8 cellular contexts compared by ENCODE assay signal in the genomic region with DNA sequence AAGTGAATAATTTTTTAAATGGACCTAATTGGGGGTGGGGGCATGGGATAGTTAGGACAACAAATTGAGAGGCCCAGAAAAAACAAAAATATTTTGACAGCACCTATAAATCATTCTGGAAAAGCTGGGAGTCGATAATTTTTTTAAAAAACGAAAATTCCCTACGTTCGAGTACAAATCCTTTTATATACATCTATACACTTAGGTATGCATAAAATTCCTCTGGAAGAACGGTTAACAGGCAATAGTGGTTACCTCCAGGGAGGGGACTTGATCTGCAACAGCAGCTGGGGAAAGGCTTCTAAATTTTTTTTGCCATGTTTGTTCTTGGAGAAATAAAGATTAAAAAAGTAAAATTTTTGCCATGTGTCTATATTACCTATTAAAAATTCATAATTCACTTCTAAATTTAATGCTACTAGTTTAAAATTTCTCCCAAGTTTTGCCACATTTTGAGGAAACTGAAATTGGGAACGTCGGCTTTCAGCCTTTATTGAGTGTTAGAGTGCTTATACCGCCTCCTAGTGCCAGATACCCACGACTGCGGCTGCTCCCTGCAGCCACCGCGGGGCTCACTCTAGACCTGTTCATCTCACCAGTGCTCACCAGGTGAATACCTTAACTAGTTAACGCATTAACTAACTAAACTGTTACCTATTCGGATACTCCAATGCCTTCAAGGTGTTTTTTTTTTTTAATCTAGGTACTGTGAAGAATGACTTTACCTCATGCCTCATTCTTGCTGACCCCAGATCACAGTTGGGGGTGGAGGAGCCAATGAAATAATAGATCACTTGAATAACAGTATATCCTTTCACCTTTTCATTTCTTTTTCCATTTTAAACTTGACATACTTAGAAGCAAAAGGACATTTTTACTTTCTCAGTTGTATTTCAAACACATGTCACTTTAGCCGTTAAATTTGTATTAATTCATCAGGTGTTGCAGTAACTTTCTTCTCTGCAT. TPM values are rescaled to one million over a fixed set of nuclear protein-coding genes. Genes with fewer than 3 reads are reported as not detected.
DNase-seq lines count a peak whose midpoint lies in the region; ATAC-seq and TF ChIP-seq lines count a peak whose summit lies in the region.

No MANE protein-coding gene starts in this region.

- no peaks in the 10 kb centered on the region for H3K4me1 Mint-ChIP-seq in activated CD4-positive, alpha-beta T cell treated with anti-CD3 and anti-CD28 coated beads, Interleukin-2, amount 10 ng/mL, durations not matched to agents 7 days and 5 days

- no peak overlapping the region for H3K27ac Mint-ChIP-seq in activated CD4-positive, alpha-beta T cell treated with anti-CD3 and anti-CD28 coated beads, Interleukin-2, amount 10 ng/mL, durations not matched to agents 7 days and 5 days

- H3K27ac ChIP-seq in 22Rv1: no peak overlapping the region

- peaks cover 2% of the 10 kb centered on the region for H3K36me3 Mint-ChIP-seq in activated CD4-positive, alpha-beta T cell treated with anti-CD3 and anti-CD28 coated beads, Interleukin-2, amount 10 ng/mL, durations not matched to agents 7 days and 5 days (ENCODE audit: low read depth)

- no peak overlapping the region for H3K4me3 Mint-ChIP-seq in activated CD4-positive, alpha-beta T cell treated with anti-CD3 and anti-CD28 coated beads, Interleukin-2, amount 10 ng/mL, durations not matched to agents 7 days and 5 days

- TF ChIP-seq CTCF in 22Rv1 (IDR thresholded peaks at IDR 0.05): peak; percentile 72

- ATAC-seq in GM18498 (IDR thresholded peaks at IDR 0.05; ENCODE audit: unreplicated experiment) (peak; percentile 43), HG03460 (IDR thresholded peaks at IDR 0.05; ENCODE audit: unreplicated experiment) (no peak), HG03439 (IDR thresholded peaks at IDR 0.05; ENCODE audit: unreplicated experiment) (no peak), GM18873 (IDR thresholded peaks at IDR 0.05; ENCODE audit: low FRiP score, unreplicated experiment) (no peak)

- CTCF ChIA-PET in activated CD4-positive, alpha-beta T cell treated with anti-CD3 and anti-CD28 coated beads, Interleukin-2, amount 10 ng/mL, durations not matched to agents 7 days and 5 days (lab: Charles Lee): no interaction called here

- no peaks in the 10 kb centered on the region for H3K9me3 Mint-ChIP-seq in activated CD4-positive, alpha-beta T cell treated with anti-CD3 and anti-CD28 coated beads, Interleukin-2, amount 10 ng/mL, durations not matched to agents 7 days and 5 days

- peak; percentile 8 for DNase-seq in activated CD4-positive, alpha-beta T cell treated with anti-CD3 and anti-CD28 coated beads, Interleukin-2, amount 10 ng/mL, durations not matched to agents 7 days and 5 days
- peak; percentile 66 for DNase-seq in iPS-NIHi11 (ENCODE audit: low spot score)
- no peak for DNase-seq in NCI-H2196 (lab: John Stamatoyannopoulos, UW; ENCODE audit: unreplicated experiment)

- H3K27me3 Mint-ChIP-seq in activated CD4-positive, alpha-beta T cell treated with anti-CD3 and anti-CD28 coated beads, Interleukin-2, amount 10 ng/mL, durations not matched to agents 7 days and 5 days: peaks cover 64% of the 10 kb centered on the region

- POLR2A ChIA-PET in activated CD4-positive, alpha-beta T cell treated with anti-CD3 and anti-CD28 coated beads, Interleukin-2, amount 10 ng/mL, durations not matched to agents 7 days and 5 days (lab: Charles Lee): no interaction called here

RNA-seq across cellular contexts. Expression of a gene that starts 1.8 kb away (rescaled TPM):
- not detected for total RNA-seq in activated CD4-positive, alpha-beta T cell treated with anti-CD3 and anti-CD28 coated beads, Interleukin-2, amount 10 ng/mL, durations not matched to agents 7 days and 5 days

RNA-seq across cellular contexts. Expression of a gene that starts 40.2 kb away (rescaled TPM):
- not detected for total RNA-seq in activated CD4-positive, alpha-beta T cell treated with anti-CD3 and anti-CD28 coated beads, Interleukin-2, amount 10 ng/mL, durations not matched to agents 7 days and 5 days

RNA-seq across cellular contexts. Expression of a gene that starts 40.3 kb away (rescaled TPM):
- total RNA-seq in activated CD4-positive, alpha-beta T cell treated with anti-CD3 and anti-CD28 coated beads, Interleukin-2, amount 10 ng/mL, durations not matched to agents 7 days and 5 days: not detected
